Comparison of ENCODE assay signal across 22 cellular contexts in genomic region chr3:55206000-55206399, GRCh38.
DNase-seq lines count a peak whose midpoint lies in the region; ATAC-seq and TF ChIP-seq lines count a peak whose summit lies in the region.
"Had no signal": no experiment of that assay in that cellular context is flagged by ENCODE, and none has a peak within 500 bp of the region (broad histone marks: within the 10 kb centered on the region; RNA-seq: fewer than 3 reads in every experiment).

No MANE protein-coding gene starts in this region.

- CTCF ChIA-PET in HEK293T (lab: Yijun Ruan, JAX): no interaction called here

- no peaks in the 10 kb centered on the region for H3K27me3 ChIP-seq in spleen (replicated peaks in 1 of 7)
- H3K27me3 ChIP-seq: BLaER1 treated with 17β-estradiol and CSF1 and Interleukin-3, amounts not matched to agents 10 nM and 100 nM had no signal

- ATAC-seq in stimulated activated memory B cell treated with anti-CD40 and anti-IgM and Interleukin-4, amounts not matched to agents 10 μg/mL and 1 μg/mL and 100 μg/mL, for 72 hours: no peak
- ATAC-seq: A549; CD8-positive, alpha-beta T cell; HepG2; PC-3 had no signal

- H3K36me3 ChIP-seq in spleen: no peaks in the 10 kb centered on the region
- H3K36me3 ChIP-seq: BLaER1 treated with 17β-estradiol and CSF1 and Interleukin-3, amounts not matched to agents 10 nM and 100 nM had no signal

- no peak for TF ChIP-seq POLR2A in spleen (IDR thresholded peaks at IDR 0.05)

- no peak overlapping the region for H3K27ac Mint-ChIP-seq in stimulated activated memory B cell treated with anti-CD40 and anti-IgM and Interleukin-4, amounts not matched to agents 10 μg/mL and 1 μg/mL and 100 μg/mL, for 72 hours
- H3K27ac Mint-ChIP-seq: CD8-positive, alpha-beta T cell had no signal

- H3K9me3 ChIP-seq in spleen: peaks cover 0 to 10% (median 0%) of the 10 kb centered on the region in 8 donors
- H3K9me3 ChIP-seq: A549 had no signal

- DNase-seq in COLO668 (lab: John Stamatoyannopoulos, UW; ENCODE audit: unreplicated experiment) (peak; percentile 4), HEK293T (ENCODE audit: extremely low spot score) (peak; percentile 17), NCI-H748 treated with DMSO at 0.1 percent for 48 hours (lab: John Stamatoyannopoulos, UW) (peak; percentile 14), fibroblast of mammary gland (ENCODE audit: low read depth) (peak; percentile 31), spleen (no peak), AG08395 (ENCODE audit: low spot score) (no peak)
- DNase-seq: CD8-positive, alpha-beta T cell; DND-41; GDM1; H7; KG1; NCI-H1436 treated with DMSO at 0.1 percent for 48 hours; NCI-H2081; NCI-H2171 treated with DMSO at 0.1 percent for 48 hours; NCI-H446; NCI-H82; PC-3; SW 1271 had no signal

- no peak overlapping the region for H3K4me3 Mint-ChIP-seq in stimulated activated memory B cell treated with anti-CD40 and anti-IgM and Interleukin-4, amounts not matched to agents 10 μg/mL and 1 μg/mL and 100 μg/mL, for 72 hours
- H3K4me3 Mint-ChIP-seq: CD8-positive, alpha-beta T cell had no signal

- WGBS in spleen, 5 donors: 56 to 76% (median 72%) methylated on average over 1 of the region's 1 CpG

- no peaks in the 10 kb centered on the region for H3K27me3 Mint-ChIP-seq in stimulated activated memory B cell treated with anti-CD40 and anti-IgM and Interleukin-4, amounts not matched to agents 10 μg/mL and 1 μg/mL and 100 μg/mL, for 72 hours

- H3K4me3 ChIP-seq in fibroblast of mammary gland (ENCODE audit: control insufficient read depth, low read depth, low read length) (no peak overlapping the region), spleen (no peak overlapping the region)
- H3K4me3 ChIP-seq: A549; BLaER1 treated with 17β-estradiol and CSF1 and Interleukin-3, amounts not matched to agents 10 nM and 100 nM had no signal

- H3K4me1 Mint-ChIP-seq in stimulated activated memory B cell treated with anti-CD40 and anti-IgM and Interleukin-4, amounts not matched to agents 10 μg/mL and 1 μg/mL and 100 μg/mL, for 72 hours: no peaks in the 10 kb centered on the region

- H3K4me1 ChIP-seq in spleen: no peaks in the 10 kb centered on the region
- H3K4me1 ChIP-seq: A549; BLaER1 treated with 17β-estradiol and CSF1 and Interleukin-3, amounts not matched to agents 10 nM and 100 nM had no signal

- no peaks in the 10 kb centered on the region for H3K36me3 Mint-ChIP-seq in stimulated activated memory B cell treated with anti-CD40 and anti-IgM and Interleukin-4, amounts not matched to agents 10 μg/mL and 1 μg/mL and 100 μg/mL, for 72 hours
- H3K36me3 Mint-ChIP-seq: CD8-positive, alpha-beta T cell had no signal

- TF ChIP-seq CTCF in fibroblast of mammary gland (conservative IDR thresholded peaks at IDR 0.05; ENCODE audit: control insufficient read depth, insufficient read depth, low read depth, low read length) (no peak), spleen (IDR thresholded peaks at IDR 0.05 in 8 of 11, conservative IDR thresholded peaks at IDR 0.05 in 3 of 11) (no peak)

- POLR2A ChIA-PET in HEK293T (lab: Yijun Ruan, JAX): no interaction called here

- peaks cover 5% of the 10 kb centered on the region for H3K9me3 Mint-ChIP-seq in stimulated activated memory B cell treated with anti-CD40 and anti-IgM and Interleukin-4, amounts not matched to agents 10 μg/mL and 1 μg/mL and 100 μg/mL, for 72 hours
- H3K9me3 Mint-ChIP-seq: CD8-positive, alpha-beta T cell had no signal

- H3K27ac ChIP-seq in spleen: no peak overlapping the region
- H3K27ac ChIP-seq: A549; BLaER1 treated with 17β-estradiol and CSF1 and Interleukin-3, amounts not matched to agents 10 nM and 100 nM had no signal

- intact Hi-C loops in spleen (cut with DNase I; ENCODE audit: low total_unique reads): no loop called here

TF ChIP-seq in HEK293T, 16 proteins besides CTCF, POLR2A, EP300 and RAD21:
- TF ChIP-seq PKNOX1 (IDR thresholded peaks at IDR 0.05) (peak; percentile 94), L3MBTL2 (conservative IDR thresholded peaks at IDR 0.05) (peak; percentile 68), ELF4 (IDR thresholded peaks at IDR 0.05) (no peak), CTBP1 (IDR thresholded peaks at IDR 0.05; ENCODE audit: borderline replicate concordance) (peak; percentile 78), ARNT (IDR thresholded peaks at IDR 0.05) (0 out of 2 replicates have a peak, but pooled peaks have one; percentile 11)

Comparison
In these comparisons a context has a peak if more than half of its experiments do, and no peak if none do; other contexts are left out.
1. DNase-seq: peak in COLO668 (single experiment), HEK293T (single experiment), NCI-H748 treated with DMSO at 0.1 percent for 48 hours (single experiment) and fibroblast of mammary gland (single experiment); none in spleen (single experiment) and AG08395 (single experiment).